In genomic region chr17:8175795-8176196, GRCh38 we compare ENCODE assay signal across 8 cellular contexts. TPM values are rescaled to one million over a fixed set of nuclear protein-coding genes. Genes with fewer than 3 reads are reported as not detected.
DNase-seq lines count a peak whose midpoint lies in the region; ATAC-seq lines count a peak whose summit lies in the region.

No MANE protein-coding gene starts in this region.

- H3K27ac Mint-ChIP-seq in CD4-positive, alpha-beta memory T cell = peak overlapping the region; percentile 98 to 100 (median 98)

- DNase-seq in CD4-positive, alpha-beta memory T cell = no peak
- no peak for DNase-seq in activated T-cell treated with anti-CD3 and anti-CD28 coated beads, Interleukin-2, amount 50 U/mL, for 4 hours
- DNase-seq in left ventricle myocardium superior (no peak), globus pallidus (ENCODE audit: low spot score) (no peak)

- intact Hi-C loops in CD4-positive, alpha-beta memory T cell (cut with micrococcal nuclease) = loop anchor here (1.0 kb wide), 2 partner anchors 11 to 19 kb away; no protein-coding TSS in a partner anchor
- intact Hi-C loops in left ventricle myocardium superior (cut with micrococcal nuclease) = no loop called here

- H3K36me3 ChIP-seq in CD4-positive, alpha-beta memory T cell (ENCODE audit: insufficient read depth, low read length) = no peaks in the 10 kb centered on the region

- H3K4me3 Mint-ChIP-seq in CD4-positive, alpha-beta memory T cell = peak overlapping the region; percentile 84 to 96 (median 92)
- H3K4me3 Mint-ChIP-seq in activated T-cell treated with anti-CD3 and anti-CD28 coated beads, Interleukin-2, amount 50 U/mL, for 4 hours = peak overlapping the region; percentile 89

- CTCF ChIA-PET in CD4-positive, alpha-beta memory T cell (lab: Charles Lee; ENCODE audit: partially characterized antibody) = interaction anchor here (0.8 to 2.3 kb wide), 6 partner anchors 14 to 125 kb away, joined by 3 to 7 read pairs (median 4); no protein-coding TSS in a partner anchor

- H3K36me3 Mint-ChIP-seq in CD4-positive, alpha-beta memory T cell = peaks cover 0 to 5% of the 10 kb centered on the region in 2 donors
- H3K36me3 Mint-ChIP-seq in activated T-cell treated with anti-CD3 and anti-CD28 coated beads, Interleukin-2, amount 50 U/mL, for 4 hours (ENCODE audit: insufficient read depth) = no peaks in the 10 kb centered on the region

- H3K4me3 ChIP-seq in CD4-positive, alpha-beta memory T cell (ENCODE audit: low read length in 2 of 2) = peak overlapping the region; percentile 63 to 90
- H3K4me3 ChIP-seq in skin epidermis = peak overlapping the region; percentile 52 to 73 (median 57)

- POLR2A ChIA-PET in CD4-positive, alpha-beta memory T cell (lab: Charles Lee; ENCODE audit: partially characterized antibody) = interaction anchor here (1.1 to 26.2 kb wide), 9 partner anchors 11 to 72 kb away, joined by 3 to 1074 read pairs (median 10); partner anchors contain the start of genes BORCS6, CTC1, PER1 and PFAS

- peaks cover 45% of the 10 kb centered on the region for H3K4me1 ChIP-seq in CD4-positive, alpha-beta memory T cell (ENCODE audit: insufficient read depth, low read length)

- H3K27me3 ChIP-seq in CD4-positive, alpha-beta memory T cell (ENCODE audit: insufficient read depth, low read length) = no peaks in the 10 kb centered on the region

- no peaks in the 10 kb centered on the region for H3K27me3 Mint-ChIP-seq in CD4-positive, alpha-beta memory T cell
- H3K27me3 Mint-ChIP-seq in activated T-cell treated with anti-CD3 and anti-CD28 coated beads, Interleukin-2, amount 50 U/mL, for 4 hours (ENCODE audit: low read depth) = no peaks in the 10 kb centered on the region

- H3K4me1 Mint-ChIP-seq in CD4-positive, alpha-beta memory T cell = peaks cover 31 to 57% (median 41%) of the 10 kb centered on the region in 4 donors
- peaks cover 39% of the 10 kb centered on the region for H3K4me1 Mint-ChIP-seq in activated T-cell treated with anti-CD3 and anti-CD28 coated beads, Interleukin-2, amount 50 U/mL, for 4 hours (ENCODE audit: low read depth)

- peak overlapping the region; percentile 73 for H3K27ac ChIP-seq in CD4-positive, alpha-beta memory T cell (ENCODE audit: low read depth, low read length)
- peak overlapping the region in 20 of 21 experiments; percentile 77 to 100 (median 86) for H3K27ac ChIP-seq in skin epidermis

- ATAC-seq in HG02588 (IDR thresholded peaks at IDR 0.05; ENCODE audit: unreplicated experiment) (peak; percentile 2), left ventricle myocardium superior (peak; percentile 4), HG02840 (IDR thresholded peaks at IDR 0.05; ENCODE audit: low FRiP score, unreplicated experiment) (no peak), HG03159 (IDR thresholded peaks at IDR 0.05; ENCODE audit: unreplicated experiment) (no peak)
- ATAC-seq in activated T-cell treated with anti-CD3 and anti-CD28 coated beads, Interleukin-2, amount 50 U/mL, for 4 hours = no peak

- peaks cover 0 to 3% (median 0%) of the 10 kb centered on the region in 8 donors for H3K9me3 Mint-ChIP-seq in CD4-positive, alpha-beta memory T cell
- no peaks in the 10 kb centered on the region for H3K9me3 Mint-ChIP-seq in activated T-cell treated with anti-CD3 and anti-CD28 coated beads, Interleukin-2, amount 50 U/mL, for 4 hours

- H3K9me3 ChIP-seq in CD4-positive, alpha-beta memory T cell (ENCODE audit: control insufficient read depth in 1 of 2, low read length in 2 of 2) = no peaks in the 10 kb centered on the region

RNA-seq across cellular contexts. Expression of gene TMEM107, which starts 0.4 kb away (rescaled TPM):
- total RNA-seq in CD4-positive, alpha-beta memory T cell = 10 to 100 TPM; 25.0 to 25.3 TPM
- polyA plus RNA-seq in CD4-positive, alpha-beta memory T cell = 10 to 100 TPM; 42.4 to 43.7 TPM
- total RNA-seq in activated T-cell treated with anti-CD3 and anti-CD28 coated beads, Interleukin-2, amount 50 U/mL, for 4 hours = 10 to 100 TPM; 11.9 to 18.6 (median 18.1) TPM
- total RNA-seq in left ventricle myocardium superior = 5.2 TPM

RNA-seq across cellular contexts. Expression of gene VAMP2, which starts 13.0 kb away (rescaled TPM):
- total RNA-seq in CD4-positive, alpha-beta memory T cell = 100 to 1,000 TPM; 190 to 203 TPM
- polyA plus RNA-seq in CD4-positive, alpha-beta memory T cell = 100 to 1,000 TPM in 1 of 2 donors, 10 to 100 TPM in 1; 41.6 to 106 TPM
- 10 to 100 TPM; 49.6 to 67.5 (median 59.7) TPM for total RNA-seq in activated T-cell treated with anti-CD3 and anti-CD28 coated beads, Interleukin-2, amount 50 U/mL, for 4 hours
- total RNA-seq in left ventricle myocardium superior = 62.3 TPM

RNA-seq across cellular contexts. Expression of gene BORCS6, which starts 14.2 kb away (rescaled TPM):
- total RNA-seq in CD4-positive, alpha-beta memory T cell = 10 to 100 TPM; 19.2 to 19.4 TPM
- 10 to 100 TPM; 13.3 to 21.9 TPM for polyA plus RNA-seq in CD4-positive, alpha-beta memory T cell
- total RNA-seq in activated T-cell treated with anti-CD3 and anti-CD28 coated beads, Interleukin-2, amount 50 U/mL, for 4 hours = 1 to 10 TPM; 5.0 to 5.6 (median 5.2) TPM
- total RNA-seq in left ventricle myocardium superior = 9.4 TPM

RNA-seq across cellular contexts. Expression of gene PER1, which starts 23.6 kb away (rescaled TPM):
- 10 to 100 TPM; 78.9 to 79.4 TPM for total RNA-seq in CD4-positive, alpha-beta memory T cell
- polyA plus RNA-seq in CD4-positive, alpha-beta memory T cell = 10 to 100 TPM in 1 of 2 donors, 1 to 10 TPM in 1; 3.7 to 18.6 TPM
- 10 to 100 TPM; 30.4 to 36.9 (median 36.7) TPM for total RNA-seq in activated T-cell treated with anti-CD3 and anti-CD28 coated beads, Interleukin-2, amount 50 U/mL, for 4 hours
- 126 TPM for total RNA-seq in left ventricle myocardium superior

RNA-seq across cellular contexts. Expression of gene AURKB, which starts 34.6 kb away (rescaled TPM):
- under 1 TPM; 0.67 to 0.83 TPM for total RNA-seq in CD4-positive, alpha-beta memory T cell
- under 1 TPM in 1 of 2 donors, not detected in 1; 0.36 TPM for polyA plus RNA-seq in CD4-positive, alpha-beta memory T cell
- total RNA-seq in activated T-cell treated with anti-CD3 and anti-CD28 coated beads, Interleukin-2, amount 50 U/mL, for 4 hours = 1 to 10 TPM; 6.2 to 6.7 (median 6.7) TPM
- total RNA-seq in left ventricle myocardium superior = 0.47 TPM

Comparison
In these comparisons a context has a peak if more than half of its experiments do, and no peak if none do; other contexts are left out.
1. ATAC-seq: peak in HG02588 (single experiment) and left ventricle myocardium superior (single experiment); none in activated T-cell treated with anti-CD3 and anti-CD28 coated beads, Interleukin-2, amount 50 U/mL, for 4 hours (0 of 2), HG02840 (single experiment) and HG03159 (single experiment).